In genomic region chr15:72375846-72376581, GRCh38 we compare ENCODE assay signal across 8 cellular contexts. TPM values are rescaled to one million over a fixed set of nuclear protein-coding genes. Genes with fewer than 3 reads are reported as not detected.
DNase-seq lines count a peak whose midpoint lies in the region; ATAC-seq and TF ChIP-seq lines count a peak whose summit lies in the region.

Gene HEXA (minus strand): TSS chr15:72376014. CDS start chr15:72375972, 42 bp downstream.

- TF ChIP-seq CTCF in LNCaP clone FGC (IDR thresholded peaks at IDR 0.05; ENCODE audit: control insufficient read depth, extremely low read depth, insufficient read depth) = no peak
- TF ChIP-seq CTCF in RWPE1 (conservative IDR thresholded peaks at IDR 0.05; ENCODE audit: low read depth) = no peak
- no peak for TF ChIP-seq CTCF in fibroblast of mammary gland (conservative IDR thresholded peaks at IDR 0.05; ENCODE audit: control insufficient read depth, insufficient read depth, low read depth, low read length)

- CTCF ChIA-PET in RWPE1 (lab: Yijun Ruan, JAX) = interaction anchor here (0.6 to 0.7 kb wide), 2 partner anchors 115 to 179 kb away, joined by 3 to 5 read pairs; no protein-coding TSS in a partner anchor

- peak within 1 kb of the TSS; percentile 97 for H3K4me3 Mint-ChIP-seq in activated T-helper 17 cell treated with anti-CD3 and anti-CD28 coated beads, Interleukin-2, amount 50 U/mL, for 72 hours
- H3K4me3 Mint-ChIP-seq in naive thymus-derived CD8-positive, alpha-beta T cell = peak within 1 kb of the TSS; percentile 89 to 99 (median 95)
- peak within 1 kb of the TSS; percentile 95 to 97 for H3K4me3 Mint-ChIP-seq in stimulated activated naive B cell treated with anti-CD40 and anti-IgM and Interleukin-4, amounts not matched to agents 10 μg/mL and 1 μg/mL and 100 μg/mL, for 72 hours

- peak; percentile 88 for ATAC-seq in activated T-helper 17 cell treated with anti-CD3 and anti-CD28 coated beads, Interleukin-2, amount 50 U/mL, for 72 hours (replicated peaks)
- peak; percentile 83 to 87 for ATAC-seq in naive thymus-derived CD8-positive, alpha-beta T cell
- peak; percentile 90 to 94 for ATAC-seq in stimulated activated naive B cell treated with anti-CD40 and anti-IgM and Interleukin-4, amounts not matched to agents 10 μg/mL and 1 μg/mL and 100 μg/mL, for 72 hours (replicated peaks)

- DNase-seq in Daoy (ENCODE audit: low read depth) (peak; percentile 97), GOT3 (lab: John Stamatoyannopoulos, UW) (peak; percentile 78), LNCaP clone FGC (ENCODE audit: low read depth) (peak; percentile 89), RWPE1 (ENCODE audit: low spot score) (peak; percentile 95), fibroblast of mammary gland (ENCODE audit: low read depth) (peak; percentile 90)
- DNase-seq in naive thymus-derived CD8-positive, alpha-beta T cell = peak; percentile 95 to 100 (median 98)
- peak; percentile 98 for DNase-seq in stimulated activated naive B cell treated with anti-CD40 and anti-IgM and Interleukin-4, amounts not matched to agents 10 μg/mL and 1 μg/mL and 100 μg/mL, for 72 hours

- no peaks in the 10 kb centered on the region for H3K27me3 Mint-ChIP-seq in activated T-helper 17 cell treated with anti-CD3 and anti-CD28 coated beads, Interleukin-2, amount 50 U/mL, for 72 hours
- H3K27me3 Mint-ChIP-seq in naive thymus-derived CD8-positive, alpha-beta T cell = peaks cover 0 to 9% (median 0%) of the 10 kb centered on the region in 5 donors
- no peaks in the 10 kb centered on the region for H3K27me3 Mint-ChIP-seq in stimulated activated naive B cell treated with anti-CD40 and anti-IgM and Interleukin-4, amounts not matched to agents 10 μg/mL and 1 μg/mL and 100 μg/mL, for 72 hours

- POLR2A ChIA-PET in RWPE1 (lab: Yijun Ruan, JAX; ENCODE audit: low non-redundant PET) = no interaction called here
- POLR2A ChIA-PET in naive thymus-derived CD8-positive, alpha-beta T cell (lab: Charles Lee) = interaction anchor here (0.6 to 3.5 kb wide), 27 partner anchors 9 to 407 kb away, joined by 3 to 55 read pairs (median 4); partner anchors contain the start of genes ADPGK, ARIH1, BBS4 and CELF6

- H3K27ac Mint-ChIP-seq in activated T-helper 17 cell treated with anti-CD3 and anti-CD28 coated beads, Interleukin-2, amount 50 U/mL, for 72 hours = peak within 1 kb of the TSS; percentile 98
- H3K27ac Mint-ChIP-seq in naive thymus-derived CD8-positive, alpha-beta T cell = peak within 1 kb of the TSS; percentile 95 to 100 (median 98)
- H3K27ac Mint-ChIP-seq in stimulated activated naive B cell treated with anti-CD40 and anti-IgM and Interleukin-4, amounts not matched to agents 10 μg/mL and 1 μg/mL and 100 μg/mL, for 72 hours = peak within 1 kb of the TSS; percentile 99

- H3K27ac ChIP-seq in RWPE1 = peak within 1 kb of the TSS; percentile 82

- H3K9me3 Mint-ChIP-seq in activated T-helper 17 cell treated with anti-CD3 and anti-CD28 coated beads, Interleukin-2, amount 50 U/mL, for 72 hours = no peaks in the 10 kb centered on the region
- H3K9me3 Mint-ChIP-seq in naive thymus-derived CD8-positive, alpha-beta T cell = peaks cover 0 to 3% (median 0%) of the 10 kb centered on the region in 9 donors
- H3K9me3 Mint-ChIP-seq in stimulated activated naive B cell treated with anti-CD40 and anti-IgM and Interleukin-4, amounts not matched to agents 10 μg/mL and 1 μg/mL and 100 μg/mL, for 72 hours = no peaks in the 10 kb centered on the region

- peaks cover 26% of the 10 kb centered on the region for H3K4me1 Mint-ChIP-seq in activated T-helper 17 cell treated with anti-CD3 and anti-CD28 coated beads, Interleukin-2, amount 50 U/mL, for 72 hours
- H3K4me1 Mint-ChIP-seq in naive thymus-derived CD8-positive, alpha-beta T cell = peaks cover 35 to 69% (median 61%) of the 10 kb centered on the region in 4 donors
- H3K4me1 Mint-ChIP-seq in stimulated activated naive B cell treated with anti-CD40 and anti-IgM and Interleukin-4, amounts not matched to agents 10 μg/mL and 1 μg/mL and 100 μg/mL, for 72 hours = peaks cover 38 to 64% of the 10 kb centered on the region in 2 donors

- H3K36me3 Mint-ChIP-seq in activated T-helper 17 cell treated with anti-CD3 and anti-CD28 coated beads, Interleukin-2, amount 50 U/mL, for 72 hours (ENCODE audit: low read depth) = peaks cover 35% of the 10 kb centered on the region
- H3K36me3 Mint-ChIP-seq in naive thymus-derived CD8-positive, alpha-beta T cell = peaks cover 0 to 17% (median 0%) of the 10 kb centered on the region in 3 donors
- H3K36me3 Mint-ChIP-seq in stimulated activated naive B cell treated with anti-CD40 and anti-IgM and Interleukin-4, amounts not matched to agents 10 μg/mL and 1 μg/mL and 100 μg/mL, for 72 hours = peaks cover 11 to 30% of the 10 kb centered on the region in 2 donors

- H3K4me3 ChIP-seq in LNCaP clone FGC (ENCODE audit: low read depth, low read length) (peak within 1 kb of the TSS; percentile 82), fibroblast of mammary gland (ENCODE audit: control insufficient read depth, low read depth, low read length) (peak within 1 kb of the TSS; percentile 71)

RNA-seq across cellular contexts. Expression of gene HEXA, which starts in this region (rescaled TPM):
- total RNA-seq in Daoy (2014; rRNA removed; shearing (Covaris generic)) = 46.7 and 49.1 TPM in 2 replicates
- 10 to 100 TPM; 83.1 to 86.2 TPM for total RNA-seq in activated T-helper 17 cell treated with anti-CD3 and anti-CD28 coated beads, Interleukin-2, amount 50 U/mL, for 72 hours
- total RNA-seq in naive thymus-derived CD8-positive, alpha-beta T cell = 100 to 1,000 TPM; 102 to 110 TPM
- 100 to 1,000 TPM in 1 of 3 donors, 10 to 100 TPM in 2; 80.0 to 113 (median 94.7) TPM for polyA plus RNA-seq in naive thymus-derived CD8-positive, alpha-beta T cell

Comparison
In these comparisons a context has a peak if more than half of its experiments do, and no peak if none do; other contexts are left out.
1. Peak in every context shown above with its lines: DNase-seq, ATAC-seq, H3K4me3 ChIP-seq and H3K27ac ChIP-seq.